Comparison of ENCODE assay signal across 11 cellular contexts in the genomic region with DNA sequence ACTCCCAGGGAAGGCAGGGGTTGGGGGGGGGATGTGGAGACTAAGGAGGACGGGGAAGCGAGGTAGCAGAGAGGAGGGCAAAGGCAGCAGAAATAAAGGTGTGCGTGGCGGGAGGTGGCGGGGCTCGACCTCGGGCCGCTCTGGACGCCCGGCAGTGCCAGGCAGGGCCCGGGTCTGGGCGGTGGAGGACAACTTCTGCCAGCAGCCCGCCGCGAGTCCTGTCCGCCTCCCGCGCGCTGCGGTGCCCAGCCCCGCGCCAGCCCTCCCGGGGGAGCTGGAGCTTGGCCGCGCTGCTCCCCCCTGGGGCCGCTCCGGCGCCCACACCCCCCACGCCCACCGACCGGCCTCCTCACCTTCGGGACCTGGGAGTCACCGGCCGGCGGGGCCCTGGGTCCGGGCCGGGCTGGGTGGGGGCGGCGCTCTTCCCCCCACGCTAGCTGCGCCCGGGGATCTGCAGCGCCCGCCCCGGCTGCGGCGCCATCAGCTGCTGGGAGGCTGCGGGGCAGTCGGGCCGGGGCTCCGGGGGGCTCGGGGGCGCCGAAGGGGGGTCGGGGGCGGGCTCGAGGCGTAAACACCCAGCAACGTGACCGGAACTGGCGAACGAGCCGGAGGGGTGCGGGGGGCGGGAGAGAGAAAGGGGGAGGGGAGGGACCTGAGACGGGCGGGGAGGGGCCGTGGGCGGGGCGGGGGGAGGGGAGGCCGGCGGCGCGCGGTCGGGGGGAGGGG. TPM values are rescaled to one million over a fixed set of nuclear protein-coding genes. Genes with fewer than 3 reads are reported as not detected.
A peak's percentile ranks its signal among the peaks of the same experiment; 100 is the strongest.
DNase-seq lines count a peak whose midpoint lies in the region; ATAC-seq and TF ChIP-seq lines count a peak whose summit lies in the region.
"Had no signal": no experiment of that assay in that cellular context is flagged by ENCODE, and none has a peak within 500 bp of the region (broad histone marks: within the 10 kb centered on the region; RNA-seq: fewer than 3 reads in every experiment).

A gene (minus strand): TSS at position 595 of the 726 bp plus-strand sequence. CDS start 14,507 bp downstream, outside the sequence.

- H3K4me1 ChIP-seq in upper lobe of right lung, result no peaks in the 10 kb centered on the region

- peaks cover 47% of the 10 kb centered on the region for H3K27me3 ChIP-seq in upper lobe of right lung

- no peaks in the 10 kb centered on the region for H3K36me3 Mint-ChIP-seq in nephron progenitor cell (ENCODE audit: low read depth)

- ATAC-seq in upper lobe of right lung (no peak), GM18868 (IDR thresholded peaks at IDR 0.05; ENCODE audit: unreplicated experiment) (no peak), HG02885 (IDR thresholded peaks at IDR 0.05; ENCODE audit: poor library complexity, unreplicated experiment) (no peak)

- no peak within 1 kb of the TSS for H3K27ac Mint-ChIP-seq in nephron progenitor cell

- H3K9me3 Mint-ChIP-seq in nephron progenitor cell, result no peaks in the 10 kb centered on the region

- peaks cover 94% of the 10 kb centered on the region for H3K27me3 Mint-ChIP-seq in nephron progenitor cell (ENCODE audit: low read depth, poor library complexity)

- TF ChIP-seq CTCF in nephron progenitor cell (IDR thresholded peaks at IDR 0.05) (no peak), upper lobe of right lung (IDR thresholded peaks at IDR 0.05) (no peak)

- H3K27ac ChIP-seq in caudate nucleus (ENCODE audit: low read depth, low read length) (peak within 1 kb of the TSS; percentile 27), upper lobe of right lung (no peak within 1 kb of the TSS)

- H3K36me3 ChIP-seq in upper lobe of right lung, result no peaks in the 10 kb centered on the region

- H3K4me1 Mint-ChIP-seq in nephron progenitor cell, result no peaks in the 10 kb centered on the region

- H3K9me3 ChIP-seq in upper lobe of right lung, result no peaks in the 10 kb centered on the region

- peak within 1 kb of the TSS; percentile 45 for H3K4me3 Mint-ChIP-seq in nephron progenitor cell

- H3K4me3 ChIP-seq in upper lobe of right lung, result no peak within 1 kb of the TSS

- peak; percentile 88 for DNase-seq in D341Med (ENCODE audit: low spot score)
- peak; percentile 28 for DNase-seq in NCI-H1092 (lab: John Stamatoyannopoulos, UW)
- DNase-seq in caudate nucleus (lab: John Stamatoyannopoulos, UW), result peak in 16 of 61 donors; percentile 10 to 79 (median 58)
- DNase-seq in nephron progenitor cell, result peak; percentile 16
- no peak for DNase-seq in upper lobe of right lung
- no peak for DNase-seq in T-helper 9 cell
- DNase-seq: DMS 273 treated with DMSO at 0.1 percent for 48 hours had no signal

- intact Hi-C loops in upper lobe of right lung (cut with DNase I), result no loop called here

RNA-seq across cellular contexts. Expression of the gene that starts here (rescaled TPM):
- total RNA-seq in upper lobe of right lung, result 0.20 TPM
- total RNA-seq: HT1080, skeletal muscle tissue had no signal

Comparison
In these comparisons a context has a peak if more than half of its experiments do, and no peak if none do; other contexts are left out.
1. DNase-seq: peak in D341Med (single experiment), NCI-H1092 (single experiment) and nephron progenitor cell (single experiment); none in upper lobe of right lung (single experiment) and T-helper 9 cell (single experiment).